30 cellular contexts compared by ENCODE assay signal in genomic region chr2:222802502-222803196, GRCh38.
"Had no signal": no experiment of that assay in that cellular context is flagged by ENCODE, and none has a peak within 500 bp of the region (broad histone marks: within the 10 kb centered on the region; RNA-seq: fewer than 3 reads in every experiment).

No MANE protein-coding gene starts in this region.

- H3K4me1 ChIP-seq: testis had no signal

- H3K4me3 ChIP-seq: adrenal gland, body of pancreas, cardiac muscle cell, coronary artery, gastroesophageal sphincter, mucosa of descending colon, pancreas, skin epidermis, testis, transverse colon had no signal

- DNase-seq: activated CD4-positive, alpha-beta memory T cell treated with anti-CD3 and anti-CD28 coated beads for 36 hours; activated CD4-positive, alpha-beta T cell treated with anti-CD3 and anti-CD28 coated beads, Interleukin-2, amount 10 ng/mL, durations not matched to agents 24 days and 14 days; activated CD8-positive, alpha-beta memory T cell treated with anti-CD3 and anti-CD28 coated beads, Interleukin-2, amount 50 U/mL, for 4 hours; activated effector memory CD4-positive, alpha-beta T cell treated with anti-CD3 and anti-CD28 coated beads, Interleukin-2, amount 50 U/mL, for 16 hours; activated naive CD4-positive, alpha-beta T cell treated with anti-CD3 and anti-CD28 coated beads for 36 hours; activated naive CD8-positive, alpha-beta T cell treated with anti-CD3 and anti-CD28 coated beads for 36 hours; activated T-cell treated with anti-CD3 and anti-CD28 coated beads, Interleukin-2, amount 50 U/mL, for 1 hour; adrenal gland; aorta; body of pancreas; effector memory CD8-positive, alpha-beta T cell; erythroblast; head of caudate nucleus; hypothalamus; mucosa of descending colon; naive B cell; nucleus accumbens; pancreas; right cardiac atrium; stimulated activated CD4-positive, alpha-beta T cell treated with anti-CD3 and anti-CD28 coated beads, Interleukin-12 subunit alpha, Interleukin-12 subunit beta, amount 100 ng/mL, for 4 hours; stimulated activated CD4-positive, alpha-beta T cell treated with anti-CD3 and anti-CD28 coated beads, Interleukin-4, amount 100 ng/mL, for 1 hour; stimulated activated naive CD8-positive, alpha-beta T cell treated with anti-CD3 and anti-CD28 coated beads, Interleukin-15, Interleukin-2, amounts not matched to agents 100 U/mL and 50 U/mL, for 24 hours; T-cell; testis; transverse colon had no signal

- ATAC-seq: activated CD4-positive, CD25-positive, alpha-beta regulatory T cell treated with anti-CD3 and anti-CD28 coated beads, Interleukin-2, amount 50 U/mL, for 24 hours; body of pancreas; effector memory CD8-positive, alpha-beta T cell; gastroesophageal sphincter; mucosa of descending colon; pancreas; stimulated activated naive CD8-positive, alpha-beta T cell treated with anti-CD3 and anti-CD28 coated beads, Interleukin-15, Interleukin-2, amounts not matched to agents 100 U/mL and 50 U/mL, for 24 hours; T-cell had no signal

- H3K27me3 ChIP-seq: adrenal gland, body of pancreas, cardiac muscle cell, gastroesophageal sphincter, pancreas, testis, transverse colon had no signal

- H3K9me3 ChIP-seq: adrenal gland, body of pancreas, gastroesophageal sphincter, mucosa of descending colon, pancreas, testis, transverse colon had no signal

- H3K27ac ChIP-seq: adrenal gland, body of pancreas, cardiac muscle cell, coronary artery, gastroesophageal sphincter, pancreas, skin epidermis, testis, transverse colon had no signal

- H3K36me3 ChIP-seq: adrenal gland, cardiac muscle cell, gastroesophageal sphincter, pancreas, transverse colon had no signal
